ENCODE assay signal across 8 cellular contexts in the genomic region with DNA sequence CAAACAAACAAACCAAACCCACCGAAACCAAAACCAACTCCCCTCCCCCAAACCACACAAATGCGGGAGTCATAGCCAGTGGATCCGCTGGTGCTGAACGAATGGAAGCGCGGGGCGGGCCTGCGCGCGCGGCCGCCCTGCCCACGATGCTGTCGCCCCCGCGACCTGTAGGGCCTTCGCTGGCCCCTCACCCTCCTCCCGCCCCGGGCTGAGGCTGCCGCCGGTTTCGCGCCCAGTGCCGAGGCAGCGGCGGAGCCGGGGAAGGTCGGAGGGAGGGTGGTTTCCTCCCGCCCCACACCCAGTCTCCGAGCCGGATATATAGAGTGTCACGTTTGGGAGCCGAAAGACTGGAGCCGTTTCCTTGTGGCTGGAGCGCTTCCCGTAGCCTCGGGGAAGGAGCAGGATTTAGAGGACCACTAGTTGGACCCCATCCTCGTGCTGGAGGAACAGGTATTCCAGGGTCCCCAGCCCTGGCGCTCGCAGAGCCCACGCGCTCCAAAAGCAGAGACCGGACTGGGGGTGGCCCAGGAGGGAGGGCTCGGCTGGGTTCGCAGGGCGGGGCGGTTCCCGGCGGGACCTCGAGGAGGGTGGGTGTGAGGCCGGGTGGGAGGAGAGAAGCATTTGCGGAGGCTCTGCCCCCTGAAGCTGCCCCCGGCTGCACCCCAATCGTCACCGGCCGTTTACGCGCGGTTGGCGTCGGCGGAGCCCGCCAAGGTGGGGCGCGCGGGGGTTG. TPM values are rescaled to one million over a fixed set of nuclear protein-coding genes. Genes with fewer than 3 reads are reported as not detected.
A peak's percentile ranks its signal among the peaks of the same experiment; 100 is the strongest.
DNase-seq lines count a peak whose midpoint lies in the region; ATAC-seq, FAIRE-seq and TF ChIP-seq lines count a peak whose summit lies in the region.

A gene (plus strand): TSS at position 321 of the 733 bp plus-strand sequence. CDS start 121,172 bp downstream, outside the sequence.

- peak within 1 kb of the TSS; percentile 91 for H3K4me2 ChIP-seq in endothelial cell of umbilical vein (ENCODE audit: insufficient read depth, low read length)

- dilution Hi-C loops in endothelial cell of umbilical vein (cut with MboI; ENCODE audit: extremely low pct_ligation_motif_present, low sequenced_read_pairs), result no loop called here

- no peaks in the 10 kb centered on the region for H3K36me3 Mint-ChIP-seq in stimulated activated memory B cell treated with anti-CD40 and anti-IgM and Interleukin-4, amounts not matched to agents 10 μg/mL and 1 μg/mL and 100 μg/mL, for 72 hours

- peak within 1 kb of the TSS; percentile 88 for H2AFZ ChIP-seq in endothelial cell of umbilical vein (ENCODE audit: low read depth, low read length)

- no peaks in the 10 kb centered on the region for H3K9me3 ChIP-seq in endothelial cell of umbilical vein (replicated peaks; ENCODE audit: control insufficient read depth, insufficient read depth, low read length)

- peaks cover 43% of the 10 kb centered on the region for H3K27me3 Mint-ChIP-seq in stimulated activated memory B cell treated with anti-CD40 and anti-IgM and Interleukin-4, amounts not matched to agents 10 μg/mL and 1 μg/mL and 100 μg/mL, for 72 hours

- H3K9me3 Mint-ChIP-seq in stimulated activated memory B cell treated with anti-CD40 and anti-IgM and Interleukin-4, amounts not matched to agents 10 μg/mL and 1 μg/mL and 100 μg/mL, for 72 hours, result no peaks in the 10 kb centered on the region

- peaks cover 16% of the 10 kb centered on the region for H3K4me1 Mint-ChIP-seq in stimulated activated memory B cell treated with anti-CD40 and anti-IgM and Interleukin-4, amounts not matched to agents 10 μg/mL and 1 μg/mL and 100 μg/mL, for 72 hours

- peak within 1 kb of the TSS; percentile 66 for H3K4me3 ChIP-seq in GM06990 (replicated peaks; ENCODE audit: low read depth, low read length)
- peak within 1 kb of the TSS; percentile 68 for H3K4me3 ChIP-seq in H7 (ENCODE audit: insufficient read depth, low read depth, low read length)
- peak within 1 kb of the TSS; percentile 67 to 80 (median 75) for H3K4me3 ChIP-seq in endothelial cell of umbilical vein (replicated peaks in 1 of 3; ENCODE audit: insufficient read depth in 1 of 3, low read depth in 1 of 3, low read length in 3 of 3)

- no peaks in the 10 kb centered on the region for H4K20me1 ChIP-seq in endothelial cell of umbilical vein (replicated peaks; ENCODE audit: control insufficient read depth, extremely low read depth, insufficient read depth, low read length)

- H3K4me1 ChIP-seq in endothelial cell of umbilical vein (ENCODE audit: control insufficient read depth, extremely low read depth, insufficient read depth, low read length), result peaks cover 29% of the 10 kb centered on the region

- ATAC-seq in stimulated activated memory B cell treated with anti-CD40 and anti-IgM and Interleukin-4, amounts not matched to agents 10 μg/mL and 1 μg/mL and 100 μg/mL, for 72 hours, result peak; percentile 54

- no peaks in the 10 kb centered on the region for H3K9me1 ChIP-seq in endothelial cell of umbilical vein (replicated peaks; ENCODE audit: control insufficient read depth, extremely low read depth, insufficient read depth, low read length)

- no peaks in the 10 kb centered on the region for H3K36me3 ChIP-seq in GM06990 (ENCODE audit: control insufficient read depth, insufficient read depth, low read length)
- no peaks in the 10 kb centered on the region for H3K36me3 ChIP-seq in H7 (replicated peaks; ENCODE audit: control insufficient read depth, insufficient read depth, low read length)
- no peaks in the 10 kb centered on the region for H3K36me3 ChIP-seq in endothelial cell of umbilical vein (ENCODE audit: control insufficient read depth in 2 of 2, extremely low read depth in 1 of 2, insufficient read depth in 2 of 2, low read length in 2 of 2)

- TF ChIP-seq POLR2A in endothelial cell of umbilical vein (IDR thresholded peaks at IDR 0.05; ENCODE audit: low read depth, low read length), result peak; percentile 79

- DNase-seq in GM06990 (ENCODE audit: extremely low read depth, insufficient read length) (peak; percentile 46), H7 (peak; percentile 86), NCI-H2171 treated with DMSO at 0.1 percent for 48 hours (lab: John Stamatoyannopoulos, UW) (peak; percentile 64), endothelial cell of umbilical vein (ENCODE audit: low read depth, low spot score) (peak; percentile 61), midbrain (lab: John Stamatoyannopoulos, UW) (peak; percentile 21), HuH-7.5 (ENCODE audit: low spot score) (no peak)
- peak; percentile 31 for DNase-seq in activated CD8-positive, alpha-beta memory T cell treated with anti-CD3 and anti-CD28 coated beads, Interleukin-2, amount 50 U/mL, for 4 hours

- TSS peak; percentile 70 for BruUV-seq in endothelial cell of umbilical vein (replicated peaks; lab: Mats Ljungman, UMichigan)

- TF ChIP-seq CTCF in GM06990 (IDR thresholded peaks at IDR 0.05; ENCODE audit: insufficient read depth, low read length, poor library complexity, severe bottlenecking) (no peak), endothelial cell of umbilical vein (IDR thresholded peaks at IDR 0.05; ENCODE audit: extremely low read depth in 1 of 2, insufficient read depth in 1 of 2, low read depth in 1 of 2, low read length in 2 of 2) (no peak)

- peaks cover 50% of the 10 kb centered on the region for H3K79me2 ChIP-seq in endothelial cell of umbilical vein (ENCODE audit: control insufficient read depth, insufficient read depth, low read length)

- H3K27me3 ChIP-seq in GM06990 (replicated peaks; ENCODE audit: control insufficient read depth, insufficient read depth, low read length), result no peaks in the 10 kb centered on the region
- peaks cover 11% of the 10 kb centered on the region for H3K27me3 ChIP-seq in H7 (ENCODE audit: control insufficient read depth, insufficient read depth, low read length)
- H3K27me3 ChIP-seq in endothelial cell of umbilical vein (ENCODE audit: control insufficient read depth in 2 of 2, insufficient read depth in 2 of 2, low read length in 2 of 2), result no peaks in the 10 kb centered on the region

- CTCF ChIA-PET in endothelial cell of umbilical vein (lab: Charles Lee), result interaction anchor here (1.3 to 1.6 kb wide), 3 partner anchors 9 to 61 kb away, joined by 3 to 6 read pairs (median 3); no protein-coding TSS in a partner anchor

- POLR2A ChIA-PET in endothelial cell of umbilical vein (lab: Charles Lee), result no interaction called here

- peak within 1 kb of the TSS; percentile 84 for H3K4me3 Mint-ChIP-seq in stimulated activated memory B cell treated with anti-CD40 and anti-IgM and Interleukin-4, amounts not matched to agents 10 μg/mL and 1 μg/mL and 100 μg/mL, for 72 hours

- peak within 1 kb of the TSS; percentile 91 for H3K27ac ChIP-seq in endothelial cell of umbilical vein (ENCODE audit: insufficient read depth, low read depth, low read length)

- no peak within 1 kb of the TSS for H3K27ac Mint-ChIP-seq in stimulated activated memory B cell treated with anti-CD40 and anti-IgM and Interleukin-4, amounts not matched to agents 10 μg/mL and 1 μg/mL and 100 μg/mL, for 72 hours

- intact Hi-C loops in endothelial cell of umbilical vein (cut with micrococcal nuclease), result loop anchor here (1.0 to 5.0 kb wide), 5 partner anchors 15 to 233 kb away; a partner anchor contains a TSS

- peak within 1 kb of the TSS; percentile 97 for H3K9ac ChIP-seq in endothelial cell of umbilical vein (replicated peaks; ENCODE audit: extremely low read depth, insufficient read depth, low read length)

- FAIRE-seq in endothelial cell of umbilical vein (lab: Jason Lieb, UNC), result peak; percentile 55

TF ChIP-seq in endothelial cell of umbilical vein, 7 proteins besides CTCF, POLR2A, EP300 and RAD21:
- TF ChIP-seq, protein P1, sequence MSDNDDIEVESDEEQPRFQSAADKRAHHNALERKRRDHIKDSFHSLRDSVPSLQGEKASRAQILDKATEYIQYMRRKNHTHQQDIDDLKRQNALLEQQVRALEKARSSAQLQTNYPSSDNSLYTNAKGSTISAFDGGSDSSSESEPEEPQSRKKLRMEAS (IDR thresholded peaks at IDR 0.05; ENCODE audit: insufficient read depth, insufficient read length), result no peak
- TF ChIP-seq GATA2 (IDR thresholded peaks at IDR 0.05; ENCODE audit: insufficient read depth, insufficient read length, low read depth, low read length), result no peak
- no peak for TF ChIP-seq MYC (IDR thresholded peaks at IDR 0.05; ENCODE audit: low read depth, low read length)
- no peak for TF ChIP-seq FOS (IDR thresholded peaks at IDR 0.05; ENCODE audit: borderline replicate concordance, insufficient read depth, low read length)
- no peak for TF ChIP-seq EZH2 (IDR thresholded peaks at IDR 0.05; ENCODE audit: borderline replicate concordance, low read depth, low read length, severe bottlenecking)
- peak; percentile 74 for TF ChIP-seq POLR2AphosphoS5 (IDR thresholded peaks at IDR 0.05; ENCODE audit: insufficient read depth, low read depth, low read length)
- no peak for TF ChIP-seq JUN (IDR thresholded peaks at IDR 0.05; ENCODE audit: borderline replicate concordance, insufficient read depth, insufficient read length, low read depth)

RNA-seq across cellular contexts. Expression of the gene that starts here (rescaled TPM):
- total RNA-seq in H7 (2014; rRNA removed; shearing (Covaris generic)), result 16.1 and 16.2 TPM in 2 replicates
- total RNA-seq in endothelial cell of umbilical vein, result 61.7 and 66.3 TPM in 2 replicates
- 30.1 and 32.3 TPM in 2 replicates for polyA plus RNA-seq in endothelial cell of umbilical vein
- 27.3 and 31.8 TPM in 2 replicates for polyA plus RNA-seq in endothelial cell of umbilical vein (2011; cell fraction: cytosol; rRNA removed)
- polyA plus RNA-seq in endothelial cell of umbilical vein (2011; cell fraction: nucleus; rRNA removed), result 69.8 and 75.6 TPM in 2 replicates
- polyA plus RNA-seq in endothelial cell of umbilical vein (2012), result 50.9 and 55.0 TPM in 2 replicates
- 67.0 and 80.1 TPM in 2 replicates for polyA minus RNA-seq in endothelial cell of umbilical vein
- not detected for polyA minus RNA-seq in endothelial cell of umbilical vein (2011; cell fraction: cytosol; rRNA and poly(A)+ RNA removed)
- polyA minus RNA-seq in endothelial cell of umbilical vein (2011; cell fraction: nucleus; rRNA and poly(A)+ RNA removed), result 115 and 140 TPM in 2 replicates
